ENCODE assay signal across 2 cellular contexts in the genomic region with DNA sequence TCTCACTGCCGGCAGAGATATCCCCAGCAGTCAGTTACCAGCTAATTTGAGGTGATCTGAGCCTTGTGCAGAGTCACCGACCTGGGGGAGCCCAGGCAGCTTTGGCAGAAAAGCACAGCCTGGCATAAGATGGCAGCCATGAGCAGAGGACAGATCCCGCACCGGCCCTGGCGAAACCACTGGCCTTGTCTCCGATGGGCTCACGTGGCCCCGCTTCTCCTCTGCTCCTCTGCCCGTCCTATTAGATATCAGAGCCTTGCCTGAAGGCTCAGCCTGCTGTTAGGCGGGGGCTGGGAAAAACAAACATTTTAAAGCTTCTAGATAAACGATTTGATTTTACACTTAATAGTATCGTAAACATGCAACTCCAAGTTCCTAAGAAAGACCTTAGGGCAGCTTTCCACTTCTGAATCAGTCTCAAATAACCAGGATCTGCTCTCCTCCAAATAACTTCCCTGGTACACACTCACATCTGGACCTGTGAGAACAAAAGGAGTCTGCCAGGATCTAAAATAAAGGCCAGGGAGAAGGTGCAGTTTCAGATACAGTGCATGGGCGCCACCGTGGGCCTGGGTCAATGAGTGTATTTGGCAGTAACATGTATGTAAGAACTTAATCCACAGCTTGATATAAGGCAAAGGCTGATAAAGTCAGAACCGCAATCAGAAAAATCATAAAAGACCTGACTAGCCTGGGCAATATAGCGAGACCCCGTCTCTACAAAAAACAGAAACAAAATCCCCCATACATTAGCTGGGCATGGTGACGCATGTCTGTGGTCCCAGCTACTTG.
TF ChIP-seq lines count a peak whose summit lies in the region.

No MANE protein-coding gene starts in this region.

TF ChIP-seq in A549, 52 proteins besides CTCF, POLR2A, EP300 and RAD21 (continued from another document):
- TF ChIP-seq RCOR1 (IDR thresholded peaks at IDR 0.05; ENCODE audit: low read depth, low read length) (no peak), GATA3 (IDR thresholded peaks at IDR 0.05; ENCODE audit: borderline replicate concordance) (no peak), HMGXB4 (CRISPR knock-in tag; IDR thresholded peaks at IDR 0.05; ENCODE audit: borderline replicate concordance) (no peak), NFE2L2 (conservative IDR thresholded peaks at IDR 0.05; ENCODE audit: low read length) (no peak), JUNB (IDR thresholded peaks at IDR 0.05) (no peak), HDAC2 (IDR thresholded peaks at IDR 0.05) (no peak)

TF ChIP-seq in HEK293, 187 proteins besides CTCF, POLR2A, EP300 and RAD21 (continued from another document and continues in another):
- no peak for TF ChIP-seq AEBP2 (tag by site-specific recombination; IDR thresholded peaks at IDR 0.05; ENCODE audit: borderline replicate concordance)
- TF ChIP-seq ZNF837 (tag by site-specific recombination; IDR thresholded peaks at IDR 0.05), result no peak
- peak; percentile 20; the same call in 1 of the 2 replicates for TF ChIP-seq ZBTB17 (tag by site-specific recombination; IDR thresholded peaks at IDR 0.05)
- no peak for TF ChIP-seq ZNF335 (tag by site-specific recombination; conservative IDR thresholded peaks at IDR 0.05)
- TF ChIP-seq, protein P1, sequence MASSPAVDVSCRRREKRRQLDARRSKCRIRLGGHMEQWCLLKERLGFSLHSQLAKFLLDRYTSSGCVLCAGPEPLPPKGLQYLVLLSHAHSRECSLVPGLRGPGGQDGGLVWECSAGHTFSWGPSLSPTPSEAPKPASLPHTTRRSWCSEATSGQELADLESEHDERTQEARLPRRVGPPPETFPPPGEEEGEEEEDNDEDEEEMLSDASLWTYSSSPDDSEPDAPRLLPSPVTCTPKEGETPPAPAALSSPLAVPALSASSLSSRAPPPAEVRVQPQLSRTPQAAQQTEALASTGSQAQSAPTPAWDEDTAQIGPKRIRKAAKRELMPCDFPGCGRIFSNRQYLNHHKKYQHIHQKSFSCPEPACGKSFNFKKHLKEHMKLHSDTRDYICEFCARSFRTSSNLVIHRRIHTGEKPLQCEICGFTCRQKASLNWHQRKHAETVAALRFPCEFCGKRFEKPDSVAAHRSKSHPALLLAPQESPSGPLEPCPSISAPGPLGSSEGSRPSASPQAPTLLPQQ (tag by site-specific recombination; IDR thresholded peaks at IDR 0.05), result no peak
- TF ChIP-seq, protein P2, sequence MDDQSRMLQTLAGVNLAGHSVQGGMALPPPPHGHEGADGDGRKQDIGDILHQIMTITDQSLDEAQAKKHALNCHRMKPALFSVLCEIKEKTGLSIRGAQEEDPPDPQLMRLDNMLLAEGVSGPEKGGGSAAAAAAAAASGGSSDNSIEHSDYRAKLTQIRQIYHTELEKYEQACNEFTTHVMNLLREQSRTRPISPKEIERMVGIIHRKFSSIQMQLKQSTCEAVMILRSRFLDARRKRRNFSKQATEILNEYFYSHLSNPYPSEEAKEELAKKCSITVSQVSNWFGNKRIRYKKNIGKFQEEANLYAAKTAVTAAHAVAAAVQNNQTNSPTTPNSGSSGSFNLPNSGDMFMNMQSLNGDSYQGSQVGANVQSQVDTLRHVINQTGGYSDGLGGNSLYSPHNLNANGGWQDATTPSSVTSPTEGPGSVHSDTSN (CRISPR knock-in tag; IDR thresholded peaks at IDR 0.05), result 0 out of 2 replicates have a peak, but pooled peaks have one; percentile 46
- TF ChIP-seq SP7 (tag by site-specific recombination; IDR thresholded peaks at IDR 0.05), result no peak
- no peak for TF ChIP-seq MZF1 (tag by site-specific recombination; IDR thresholded peaks at IDR 0.05; ENCODE audit: borderline replicate concordance)
- TF ChIP-seq, protein P3, sequence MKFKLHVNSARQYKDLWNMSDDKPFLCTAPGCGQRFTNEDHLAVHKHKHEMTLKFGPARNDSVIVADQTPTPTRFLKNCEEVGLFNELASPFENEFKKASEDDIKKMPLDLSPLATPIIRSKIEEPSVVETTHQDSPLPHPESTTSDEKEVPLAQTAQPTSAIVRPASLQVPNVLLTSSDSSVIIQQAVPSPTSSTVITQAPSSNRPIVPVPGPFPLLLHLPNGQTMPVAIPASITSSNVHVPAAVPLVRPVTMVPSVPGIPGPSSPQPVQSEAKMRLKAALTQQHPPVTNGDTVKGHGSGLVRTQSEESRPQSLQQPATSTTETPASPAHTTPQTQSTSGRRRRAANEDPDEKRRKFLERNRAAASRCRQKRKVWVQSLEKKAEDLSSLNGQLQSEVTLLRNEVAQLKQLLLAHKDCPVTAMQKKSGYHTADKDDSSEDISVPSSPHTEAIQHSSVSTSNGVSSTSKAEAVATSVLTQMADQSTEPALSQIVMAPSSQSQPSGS (tag by site-specific recombination; IDR thresholded peaks at IDR 0.05; ENCODE audit: low read depth), result no peak
- peak; percentile 80 for TF ChIP-seq ZSCAN16 (tag by site-specific recombination; IDR thresholded peaks at IDR 0.05)
- TF ChIP-seq, protein P4, sequence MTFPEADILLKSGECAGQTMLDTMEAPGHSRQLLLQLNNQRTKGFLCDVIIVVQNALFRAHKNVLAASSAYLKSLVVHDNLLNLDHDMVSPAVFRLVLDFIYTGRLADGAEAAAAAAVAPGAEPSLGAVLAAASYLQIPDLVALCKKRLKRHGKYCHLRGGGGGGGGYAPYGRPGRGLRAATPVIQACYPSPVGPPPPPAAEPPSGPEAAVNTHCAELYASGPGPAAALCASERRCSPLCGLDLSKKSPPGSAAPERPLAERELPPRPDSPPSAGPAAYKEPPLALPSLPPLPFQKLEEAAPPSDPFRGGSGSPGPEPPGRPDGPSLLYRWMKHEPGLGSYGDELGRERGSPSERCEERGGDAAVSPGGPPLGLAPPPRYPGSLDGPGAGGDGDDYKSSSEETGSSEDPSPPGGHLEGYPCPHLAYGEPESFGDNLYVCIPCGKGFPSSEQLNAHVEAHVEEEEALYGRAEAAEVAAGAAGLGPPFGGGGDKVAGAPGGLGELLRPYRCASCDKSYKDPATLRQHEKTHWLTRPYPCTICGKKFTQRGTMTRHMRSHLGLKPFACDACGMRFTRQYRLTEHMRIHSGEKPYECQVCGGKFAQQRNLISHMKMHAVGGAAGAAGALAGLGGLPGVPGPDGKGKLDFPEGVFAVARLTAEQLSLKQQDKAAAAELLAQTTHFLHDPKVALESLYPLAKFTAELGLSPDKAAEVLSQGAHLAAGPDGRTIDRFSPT (tag by site-specific recombination; IDR thresholded peaks at IDR 0.05), result no peak
- no peak for TF ChIP-seq ZNF623 (tag by site-specific recombination; IDR thresholded peaks at IDR 0.05)
- peak; percentile 92 for TF ChIP-seq ZNF394 (tag by site-specific recombination; IDR thresholded peaks at IDR 0.05; ENCODE audit: borderline replicate concordance)
- no peak for TF ChIP-seq ZNF138 (tag by site-specific recombination; IDR thresholded peaks at IDR 0.05; ENCODE audit: borderline replicate concordance)
- TF ChIP-seq ZNF785 (tag by site-specific recombination; IDR thresholded peaks at IDR 0.05), result no peak
- peak; percentile 42; the same call in 1 of the 2 replicates for TF ChIP-seq OSR2 (tag by site-specific recombination; IDR thresholded peaks at IDR 0.05)
- TF ChIP-seq, protein P5, sequence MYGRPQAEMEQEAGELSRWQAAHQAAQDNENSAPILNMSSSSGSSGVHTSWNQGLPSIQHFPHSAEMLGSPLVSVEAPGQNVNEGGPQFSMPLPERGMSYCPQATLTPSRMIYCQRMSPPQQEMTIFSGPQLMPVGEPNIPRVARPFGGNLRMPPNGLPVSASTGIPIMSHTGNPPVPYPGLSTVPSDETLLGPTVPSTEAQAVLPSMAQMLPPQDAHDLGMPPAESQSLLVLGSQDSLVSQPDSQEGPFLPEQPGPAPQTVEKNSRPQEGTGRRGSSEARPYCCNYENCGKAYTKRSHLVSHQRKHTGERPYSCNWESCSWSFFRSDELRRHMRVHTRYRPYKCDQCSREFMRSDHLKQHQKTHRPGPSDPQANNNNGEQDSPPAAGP (tag by site-specific recombination; IDR thresholded peaks at IDR 0.05), result no peak
- TF ChIP-seq ZNF664 (tag by site-specific recombination; IDR thresholded peaks at IDR 0.05), result no peak
- TF ChIP-seq ZNF416 (tag by site-specific recombination; IDR thresholded peaks at IDR 0.05), result no peak
- no peak for TF ChIP-seq ZNF777 (tag by site-specific recombination; IDR thresholded peaks at IDR 0.05; ENCODE audit: borderline replicate concordance)
- TF ChIP-seq HOXD13 (CRISPR knock-in tag; IDR thresholded peaks at IDR 0.05; ENCODE audit: borderline replicate concordance), result no peak
- TF ChIP-seq, protein P6, sequence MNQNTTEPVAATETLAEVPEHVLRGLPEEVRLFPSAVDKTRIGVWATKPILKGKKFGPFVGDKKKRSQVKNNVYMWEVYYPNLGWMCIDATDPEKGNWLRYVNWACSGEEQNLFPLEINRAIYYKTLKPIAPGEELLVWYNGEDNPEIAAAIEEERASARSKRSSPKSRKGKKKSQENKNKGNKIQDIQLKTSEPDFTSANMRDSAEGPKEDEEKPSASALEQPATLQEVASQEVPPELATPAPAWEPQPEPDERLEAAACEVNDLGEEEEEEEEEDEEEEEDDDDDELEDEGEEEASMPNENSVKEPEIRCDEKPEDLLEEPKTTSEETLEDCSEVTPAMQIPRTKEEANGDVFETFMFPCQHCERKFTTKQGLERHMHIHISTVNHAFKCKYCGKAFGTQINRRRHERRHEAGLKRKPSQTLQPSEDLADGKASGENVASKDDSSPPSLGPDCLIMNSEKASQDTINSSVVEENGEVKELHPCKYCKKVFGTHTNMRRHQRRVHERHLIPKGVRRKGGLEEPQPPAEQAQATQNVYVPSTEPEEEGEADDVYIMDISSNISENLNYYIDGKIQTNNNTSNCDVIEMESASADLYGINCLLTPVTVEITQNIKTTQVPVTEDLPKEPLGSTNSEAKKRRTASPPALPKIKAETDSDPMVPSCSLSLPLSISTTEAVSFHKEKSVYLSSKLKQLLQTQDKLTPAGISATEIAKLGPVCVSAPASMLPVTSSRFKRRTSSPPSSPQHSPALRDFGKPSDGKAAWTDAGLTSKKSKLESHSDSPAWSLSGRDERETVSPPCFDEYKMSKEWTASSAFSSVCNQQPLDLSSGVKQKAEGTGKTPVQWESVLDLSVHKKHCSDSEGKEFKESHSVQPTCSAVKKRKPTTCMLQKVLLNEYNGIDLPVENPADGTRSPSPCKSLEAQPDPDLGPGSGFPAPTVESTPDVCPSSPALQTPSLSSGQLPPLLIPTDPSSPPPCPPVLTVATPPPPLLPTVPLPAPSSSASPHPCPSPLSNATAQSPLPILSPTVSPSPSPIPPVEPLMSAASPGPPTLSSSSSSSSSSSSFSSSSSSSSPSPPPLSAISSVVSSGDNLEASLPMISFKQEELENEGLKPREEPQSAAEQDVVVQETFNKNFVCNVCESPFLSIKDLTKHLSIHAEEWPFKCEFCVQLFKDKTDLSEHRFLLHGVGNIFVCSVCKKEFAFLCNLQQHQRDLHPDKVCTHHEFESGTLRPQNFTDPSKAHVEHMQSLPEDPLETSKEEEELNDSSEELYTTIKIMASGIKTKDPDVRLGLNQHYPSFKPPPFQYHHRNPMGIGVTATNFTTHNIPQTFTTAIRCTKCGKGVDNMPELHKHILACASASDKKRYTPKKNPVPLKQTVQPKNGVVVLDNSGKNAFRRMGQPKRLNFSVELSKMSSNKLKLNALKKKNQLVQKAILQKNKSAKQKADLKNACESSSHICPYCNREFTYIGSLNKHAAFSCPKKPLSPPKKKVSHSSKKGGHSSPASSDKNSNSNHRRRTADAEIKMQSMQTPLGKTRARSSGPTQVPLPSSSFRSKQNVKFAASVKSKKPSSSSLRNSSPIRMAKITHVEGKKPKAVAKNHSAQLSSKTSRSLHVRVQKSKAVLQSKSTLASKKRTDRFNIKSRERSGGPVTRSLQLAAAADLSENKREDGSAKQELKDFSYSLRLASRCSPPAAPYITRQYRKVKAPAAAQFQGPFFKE (tag by site-specific recombination; IDR thresholded peaks at IDR 0.05; ENCODE audit: borderline replicate concordance), result no peak
- TF ChIP-seq BCL11A (tag by site-specific recombination; IDR thresholded peaks at IDR 0.05; ENCODE audit: low read depth), result no peak
- TF ChIP-seq, protein P7, sequence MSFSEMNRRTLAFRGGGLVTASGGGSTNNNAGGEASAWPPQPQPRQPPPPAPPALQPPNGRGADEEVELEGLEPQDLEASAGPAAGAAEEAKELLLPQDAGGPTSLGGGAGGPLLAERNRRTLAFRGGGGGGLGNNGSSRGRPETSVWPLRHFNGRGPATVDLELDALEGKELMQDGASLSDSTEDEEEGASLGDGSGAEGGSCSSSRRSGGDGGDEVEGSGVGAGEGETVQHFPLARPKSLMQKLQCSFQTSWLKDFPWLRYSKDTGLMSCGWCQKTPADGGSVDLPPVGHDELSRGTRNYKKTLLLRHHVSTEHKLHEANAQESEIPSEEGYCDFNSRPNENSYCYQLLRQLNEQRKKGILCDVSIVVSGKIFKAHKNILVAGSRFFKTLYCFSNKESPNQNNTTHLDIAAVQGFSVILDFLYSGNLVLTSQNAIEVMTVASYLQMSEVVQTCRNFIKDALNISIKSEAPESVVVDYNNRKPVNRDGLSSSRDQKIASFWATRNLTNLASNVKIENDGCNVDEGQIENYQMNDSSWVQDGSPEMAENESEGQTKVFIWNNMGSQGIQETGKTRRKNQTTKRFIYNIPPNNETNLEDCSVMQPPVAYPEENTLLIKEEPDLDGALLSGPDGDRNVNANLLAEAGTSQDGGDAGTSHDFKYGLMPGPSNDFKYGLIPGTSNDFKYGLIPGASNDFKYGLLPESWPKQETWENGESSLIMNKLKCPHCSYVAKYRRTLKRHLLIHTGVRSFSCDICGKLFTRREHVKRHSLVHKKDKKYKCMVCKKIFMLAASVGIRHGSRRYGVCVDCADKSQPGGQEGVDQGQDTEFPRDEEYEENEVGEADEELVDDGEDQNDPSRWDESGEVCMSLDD (tag by site-specific recombination; IDR thresholded peaks at IDR 0.05), result no peak
- 0 out of 2 replicates have a peak, but pooled peaks have one; percentile 34 for TF ChIP-seq ZNF596 (tag by site-specific recombination; IDR thresholded peaks at IDR 0.05)
- TF ChIP-seq ZNF155 (tag by site-specific recombination; IDR thresholded peaks at IDR 0.05), result no peak
- TF ChIP-seq ZNF366 (tag by site-specific recombination; conservative IDR thresholded peaks at IDR 0.05), result no peak
- TF ChIP-seq ZNF146 (tag by site-specific recombination; IDR thresholded peaks at IDR 0.05), result no peak
- TF ChIP-seq ZNF645 (tag by site-specific recombination; IDR thresholded peaks at IDR 0.05), result no peak
- no peak for TF ChIP-seq GFI1B (tag by site-specific recombination; IDR thresholded peaks at IDR 0.05)
- no peak for TF ChIP-seq GLI2 (tag by site-specific recombination; IDR thresholded peaks at IDR 0.05; ENCODE audit: borderline replicate concordance, low read depth)
- 0 out of 2 replicates have a peak, but pooled peaks have one; percentile 14 for TF ChIP-seq ZBTB20 (tag by site-specific recombination; IDR thresholded peaks at IDR 0.05)
- TF ChIP-seq ZNF548 (tag by site-specific recombination; IDR thresholded peaks at IDR 0.05), result no peak
